7 cellular contexts compared by ENCODE assay signal in the genomic region with DNA sequence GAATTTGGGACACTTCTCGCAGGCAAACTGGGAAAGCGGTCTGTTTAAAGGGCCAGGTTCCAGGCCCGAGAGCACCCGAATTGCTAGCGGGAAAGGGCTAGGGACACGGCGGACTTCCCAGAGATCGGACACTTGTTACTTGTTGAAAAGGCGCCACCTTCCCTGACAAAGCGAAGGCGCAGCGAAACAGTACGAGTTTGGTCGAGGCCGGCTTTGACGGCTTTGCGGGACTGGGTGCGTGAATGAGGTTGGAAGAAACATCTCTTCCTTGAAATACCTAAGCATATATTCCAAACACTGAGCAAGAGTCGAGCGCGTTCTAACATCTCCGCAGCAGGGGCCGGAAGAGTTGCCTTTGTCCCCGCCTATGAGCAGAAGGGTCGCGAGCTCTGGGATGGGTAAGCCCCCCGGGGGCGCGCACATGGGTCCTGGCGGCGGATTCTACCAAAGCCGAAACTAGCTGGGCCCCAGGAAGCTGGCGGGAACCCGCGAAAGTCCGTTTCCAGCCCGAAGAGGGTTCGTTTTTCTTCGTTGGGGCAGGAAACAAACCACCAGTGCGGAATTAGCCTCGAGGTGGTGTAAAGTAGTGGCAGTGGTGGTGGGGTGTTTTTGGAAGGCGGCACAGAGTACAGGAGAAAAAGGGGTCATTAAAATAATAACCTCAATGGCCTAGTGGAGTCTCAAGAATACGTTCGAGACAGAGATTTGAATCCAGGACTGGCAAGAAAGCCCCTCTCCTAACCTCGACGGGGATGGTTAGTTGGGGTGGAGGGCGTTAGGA. TPM values are rescaled to one million over a fixed set of nuclear protein-coding genes. Genes with fewer than 3 reads are reported as not detected.
A peak's percentile ranks its signal among the peaks of the same experiment; 100 is the strongest.
DNase-seq lines count a peak whose midpoint lies in the region; ATAC-seq and TF ChIP-seq lines count a peak whose summit lies in the region.

No MANE protein-coding gene starts in this region.

- peaks cover 83 to 92% of the 10 kb centered on the region in 2 donors for H3K27me3 Mint-ChIP-seq in effector memory CD8-positive, alpha-beta T cell

- no peaks in the 10 kb centered on the region for H3K9me3 Mint-ChIP-seq in effector memory CD8-positive, alpha-beta T cell

- TF ChIP-seq CTCF in upper lobe of right lung (IDR thresholded peaks at IDR 0.05), result no peak

- DNase-seq in G401 (ENCODE audit: low spot score) (peak; percentile 76), NCI-H446 treated with DMSO at 0.1 percent for 48 hours (lab: John Stamatoyannopoulos, UW) (peak; percentile 36), upper lobe of right lung (no peak), occipital lobe (lab: John Stamatoyannopoulos, UW) (no peak)
- no peak for DNase-seq in effector memory CD8-positive, alpha-beta T cell

- intact Hi-C loops in upper lobe of right lung (cut with DNase I), result loop anchor here (10.0 kb wide), 1 partner anchor 356 kb away; no protein-coding TSS in a partner anchor

- peak overlapping the region; percentile 45 to 64 for H3K4me3 Mint-ChIP-seq in effector memory CD8-positive, alpha-beta T cell

- H3K4me3 ChIP-seq in muscle layer of duodenum (ENCODE audit: low read depth in 1 of 2, low read length in 2 of 2) (peak overlapping the region; percentile 71 to 78), upper lobe of right lung (no peak overlapping the region)

- H3K36me3 ChIP-seq in muscle layer of duodenum (ENCODE audit: control insufficient read depth in 1 of 2, insufficient read depth in 2 of 2, low read length in 2 of 2) (no peaks in the 10 kb centered on the region), upper lobe of right lung (no peaks in the 10 kb centered on the region)

- H3K9me3 ChIP-seq in muscle layer of duodenum (ENCODE audit: control insufficient read depth in 1 of 2, low read length in 2 of 2), result no peaks in the 10 kb centered on the region
- no peaks in the 10 kb centered on the region for H3K9me3 ChIP-seq in upper lobe of right lung

- H3K27me3 ChIP-seq in muscle layer of duodenum (ENCODE audit: low read depth, low read length) (peaks cover 54% of the 10 kb centered on the region), upper lobe of right lung (peaks cover 98% of the 10 kb centered on the region)

- in situ Hi-C loops in G401 (cut with HindIII; ENCODE audit: low sequenced_read_pairs), result no loop called here

- peaks cover 10 to 22% of the 10 kb centered on the region in 2 donors for H3K4me1 Mint-ChIP-seq in effector memory CD8-positive, alpha-beta T cell (ENCODE audit: low read depth in 2 of 2)

- H3K27ac ChIP-seq in muscle layer of duodenum (ENCODE audit: low read length), result peak overlapping the region; percentile 67
- no peak overlapping the region for H3K27ac ChIP-seq in upper lobe of right lung

- no peak overlapping the region for H3K27ac Mint-ChIP-seq in effector memory CD8-positive, alpha-beta T cell

- H3K4me1 ChIP-seq in muscle layer of duodenum (ENCODE audit: control insufficient read depth in 1 of 2, insufficient read depth in 2 of 2, low read length in 2 of 2), result peaks cover 0 to 19% of the 10 kb centered on the region in 2 donors
- H3K4me1 ChIP-seq in upper lobe of right lung, result peaks cover 35% of the 10 kb centered on the region

- H3K36me3 Mint-ChIP-seq in effector memory CD8-positive, alpha-beta T cell (ENCODE audit: insufficient read depth), result peaks cover 3% of the 10 kb centered on the region

- no peak for ATAC-seq in effector memory CD8-positive, alpha-beta T cell (replicated peaks)
- ATAC-seq in HG02571 (IDR thresholded peaks at IDR 0.05; ENCODE audit: unreplicated experiment) (no peak), upper lobe of right lung (no peak)

RNA-seq across cellular contexts. Expression of a gene that starts 1.5 kb away (rescaled TPM):
- not detected in 2 replicates for total RNA-seq in G401 (2014; rRNA removed; shearing (Covaris generic))
- total RNA-seq in upper lobe of right lung (0.23 TPM), occipital lobe (not detected)

Comparison
In these comparisons a context has a peak if more than half of its experiments do, and no peak if none do; other contexts are left out.
1. DNase-seq: peak in G401 (single experiment) and NCI-H446 treated with DMSO at 0.1 percent for 48 hours (single experiment); none in effector memory CD8-positive, alpha-beta T cell (0 of 3), upper lobe of right lung (single experiment) and occipital lobe (single experiment).